ENCODE assay signal across 13 cellular contexts in genomic region chr14:63777024-63777423, GRCh38. TPM values are rescaled to one million over a fixed set of nuclear protein-coding genes. Genes with fewer than 3 reads are reported as not detected.
DNase-seq lines count a peak whose midpoint lies in the region; ATAC-seq and TF ChIP-seq lines count a peak whose summit lies in the region.
"Had no signal": no experiment of that assay in that cellular context is flagged by ENCODE, and none has a peak within 500 bp of the region (broad histone marks: within the 10 kb centered on the region; RNA-seq: fewer than 3 reads in every experiment).

No MANE protein-coding gene starts in this region.

- CTCF ChIA-PET in MCF 10A (lab: Yijun Ruan, JAX) = interaction anchor here (1.1 kb wide), 1 partner anchor 8 kb away, joined by 4 read pairs; no protein-coding TSS in a partner anchor

- TF ChIP-seq POLR2A in breast epithelium (IDR thresholded peaks at IDR 0.05) = no peak
- no peak for TF ChIP-seq POLR2A in esophagus squamous epithelium (IDR thresholded peaks at IDR 0.05)
- TF ChIP-seq POLR2A in lower leg skin (IDR thresholded peaks at IDR 0.05) = no peak

- no peak overlapping the region for H3K4me3 Mint-ChIP-seq in MCF 10A (ENCODE audit: unreplicated experiment)
- H3K4me3 Mint-ChIP-seq: T-helper 1 cell treated with Interleukin-12 subunit alpha and Interleukin-12 subunit beta and Interleukin-4 antibody, amounts not matched to agents 30 μg/mL and 1 μg/mL, for 36 hours had no signal

- H3K27me3 Mint-ChIP-seq in MCF 10A (ENCODE audit: insufficient read depth, unreplicated experiment) = no peaks in the 10 kb centered on the region

- H3K27me3 ChIP-seq in breast epithelium (no peaks in the 10 kb centered on the region), esophagus squamous epithelium (no peaks in the 10 kb centered on the region)

- no TSS peak for BruUV-seq in MCF 10A (replicated peaks; lab: Mats Ljungman, UMichigan)

- no peaks in the 10 kb centered on the region for H3K9me3 Mint-ChIP-seq in MCF 10A (ENCODE audit: unreplicated experiment)
- H3K9me3 Mint-ChIP-seq: T-helper 1 cell treated with Interleukin-12 subunit alpha and Interleukin-12 subunit beta and Interleukin-4 antibody, amounts not matched to agents 30 μg/mL and 1 μg/mL, for 36 hours had no signal

- H3K9me3 ChIP-seq in breast epithelium = no peaks in the 10 kb centered on the region
- H3K9me3 ChIP-seq in esophagus squamous epithelium = no peaks in the 10 kb centered on the region

- H3K4me3 ChIP-seq in breast epithelium (no peak overlapping the region), astrocyte of the cerebellum (ENCODE audit: low read depth, low read length) (no peak overlapping the region), esophagus squamous epithelium (no peak overlapping the region), lower leg skin (ENCODE audit: low read depth, poor library complexity, severe bottlenecking) (no peak overlapping the region)

- in situ Hi-C loops in astrocyte of the cerebellum (cut with HindIII; ENCODE audit: low sequenced_read_pairs) = no loop called here

- H3K36me3 ChIP-seq in breast epithelium (no peaks in the 10 kb centered on the region), esophagus squamous epithelium (no peaks in the 10 kb centered on the region)

- H3K36me3 Mint-ChIP-seq in MCF 10A (ENCODE audit: insufficient read depth, unreplicated experiment) = no peaks in the 10 kb centered on the region

- POLR2A ChIA-PET in MCF 10A (lab: Yijun Ruan, JAX) = interaction anchor here (0.8 to 2.0 kb wide), 4 partner anchors 50 to 234 kb away, joined by 3 to 14 read pairs (median 4); partner anchors contain the start of genes PPP2R5E and WDR89

- ATAC-seq in HG03025 (IDR thresholded peaks at IDR 0.05; ENCODE audit: low FRiP score, unreplicated experiment) (no peak), HG03439 (IDR thresholded peaks at IDR 0.05; ENCODE audit: unreplicated experiment) (no peak)

- no peaks in the 10 kb centered on the region for H3K4me1 ChIP-seq in breast epithelium
- H3K4me1 ChIP-seq in esophagus squamous epithelium = peaks cover 0 to 11% (median 3%) of the 10 kb centered on the region in 3 donors

- DNase-seq in MCF 10A (ENCODE audit: unreplicated experiment) (peak; percentile 41), breast epithelium (ENCODE audit: low spot score in 2 of 2) (no peak), astrocyte of the cerebellum (ENCODE audit: low read depth) (peak; percentile 47), glomerular visceral epithelial cell (ENCODE audit: extremely low spot score) (peak; percentile 44), esophagus squamous epithelium (lab: John Stamatoyannopoulos, UW) (no peak), lower leg skin (ENCODE audit: low spot score in 2 of 2) (no peak)
- DNase-seq: activated gamma-delta T cell; stimulated activated CD4-positive, alpha-beta T cell treated with anti-CD3 and anti-CD28 coated beads, Interleukin-2, amount 100 ng/mL, for 24 hours; stimulated activated naive CD4-positive, alpha-beta T cell treated with Interleukin-2 at 50 U/mL for 16 hours had no signal

- TF ChIP-seq CTCF in MCF 10A (IDR thresholded peaks at IDR 0.05; ENCODE audit: unreplicated experiment) = no peak
- TF ChIP-seq CTCF in breast epithelium (IDR thresholded peaks at IDR 0.05) = no peak
- no peak for TF ChIP-seq CTCF in astrocyte of the cerebellum (IDR thresholded peaks at IDR 0.05; ENCODE audit: low read depth, low read length, missing control alignments)
- no peak for TF ChIP-seq CTCF in esophagus squamous epithelium (IDR thresholded peaks at IDR 0.05)
- TF ChIP-seq CTCF in lower leg skin (IDR thresholded peaks at IDR 0.05) = no peak

- no peaks in the 10 kb centered on the region for H3K4me1 Mint-ChIP-seq in MCF 10A (ENCODE audit: insufficient read depth, unreplicated experiment)

- intact Hi-C loops in MCF 10A (cut with micrococcal nuclease) = no loop called here
- intact Hi-C loops in breast epithelium (cut with DNase I; ENCODE audit: low total_unique reads) = no loop called here
- intact Hi-C loops in esophagus squamous epithelium (cut with DNase I) = no loop called here
- intact Hi-C loops in lower leg skin (cut with DNase I; ENCODE audit: low total_unique reads) = no loop called here

- H3K27ac ChIP-seq in breast epithelium (no peak overlapping the region), esophagus squamous epithelium (no peak overlapping the region)
- H3K27ac ChIP-seq: 22Rv1 had no signal

- H3K27ac Mint-ChIP-seq in MCF 10A (ENCODE audit: low read depth, unreplicated experiment) = peak overlapping the region; percentile 31
- H3K27ac Mint-ChIP-seq: T-helper 1 cell treated with Interleukin-12 subunit alpha and Interleukin-12 subunit beta and Interleukin-4 antibody, amounts not matched to agents 30 μg/mL and 1 μg/mL, for 36 hours had no signal

RNA-seq across cellular contexts. Expression of gene SGPP1, which starts 49.2 kb away (rescaled TPM):
- total RNA-seq in MCF 10A (2022) (20.8 and 22.7 TPM in 2 replicates), breast epithelium (10 to 100 TPM; 22.2 to 29.9 (median 22.3) TPM), esophagus squamous epithelium (10 to 100 TPM in 3 of 4 donors, 1 to 10 TPM in 1; 5.8 to 15.7 (median 14.6) TPM), lower leg skin (10 to 100 TPM in 1 of 4 donors, 1 to 10 TPM in 3; 5.9 to 13.9 (median 6.8) TPM)

Comparison
In these comparisons a context has a peak if more than half of its experiments do, and no peak if none do; other contexts are left out.
1. DNase-seq: peak in MCF 10A (single experiment), astrocyte of the cerebellum (single experiment) and glomerular visceral epithelial cell (single experiment); none in breast epithelium (0 of 2), esophagus squamous epithelium (single experiment) and lower leg skin (0 of 2).